Comparison of ENCODE assay signal across 1 cellular context in genomic region chr6:159801935-159802334, GRCh38.
TF ChIP-seq lines count a peak whose summit lies in the region.

No MANE protein-coding gene starts in this region.

TF ChIP-seq in HepG2, 621 proteins besides CTCF, POLR2A, EP300 and RAD21:
- peak; percentile 87 for TF ChIP-seq CEBPB (IDR thresholded peaks at IDR 0.05; ENCODE audit: borderline replicate concordance, low read depth, low read length)
- no peak for TF ChIP-seq ATF4 (CRISPR knock-in tag; IDR thresholded peaks at IDR 0.05)
- peak; percentile 57 for TF ChIP-seq CEBPG (CRISPR knock-in tag; IDR thresholded peaks at IDR 0.05)
- TF ChIP-seq AFF4 (CRISPR knock-in tag; IDR thresholded peaks at IDR 0.05) = no peak
